11 cellular contexts compared by ENCODE assay signal in genomic region chr10:97738616-97739015, GRCh38. TPM values are rescaled to one million over a fixed set of nuclear protein-coding genes. Genes with fewer than 3 reads are reported as not detected.
DNase-seq lines count a peak whose midpoint lies in the region; ATAC-seq, FAIRE-seq and TF ChIP-seq lines count a peak whose summit lies in the region.
"Had no signal": no experiment of that assay in that cellular context is flagged by ENCODE, and none has a peak within 500 bp of the region (broad histone marks: within the 10 kb centered on the region; RNA-seq: fewer than 3 reads in every experiment).

No MANE protein-coding gene starts in this region.

- peaks cover 38% of the 10 kb centered on the region for H3K36me3 Mint-ChIP-seq in MCF 10A (ENCODE audit: insufficient read depth, unreplicated experiment)
- H3K36me3 Mint-ChIP-seq in activated T-helper 1 cell treated with anti-CD3 and anti-CD28 coated beads, Interleukin-12 subunit alpha, Interleukin-12 subunit beta, Interleukin-2, Interleukin-4 antibody, amounts not matched to agents 30 ng/mL and 10 ng/mL and 1 ng/mL, durations not matched to agents 14 hours and 24 hours and 36 hours (ENCODE audit: low read depth): peaks cover 34% of the 10 kb centered on the region
- H3K36me3 Mint-ChIP-seq in stimulated activated naive B cell treated with anti-CD40 and anti-IgM and Interleukin-4, amounts not matched to agents 10 μg/mL and 1 μg/mL and 100 μg/mL, for 72 hours: peaks cover 31 to 51% of the 10 kb centered on the region in 2 donors

- ATAC-seq in stimulated activated naive B cell treated with anti-CD40 and anti-IgM and Interleukin-4, amounts not matched to agents 10 μg/mL and 1 μg/mL and 100 μg/mL, for 72 hours (replicated peaks): no peak
- ATAC-seq in GM21576 (IDR thresholded peaks at IDR 0.05; ENCODE audit: unreplicated experiment): no peak

- TF ChIP-seq CTCF in MCF 10A (IDR thresholded peaks at IDR 0.05; ENCODE audit: unreplicated experiment) (no peak), breast epithelium (IDR thresholded peaks at IDR 0.05) (no peak)

- BruUV-seq in MCF 10A (replicated peaks; lab: Mats Ljungman, UMichigan): no TSS peak

- H3K27me3 Mint-ChIP-seq in MCF 10A (ENCODE audit: insufficient read depth, unreplicated experiment): no peaks in the 10 kb centered on the region
- peaks cover 2% of the 10 kb centered on the region for H3K27me3 Mint-ChIP-seq in activated T-helper 1 cell treated with anti-CD3 and anti-CD28 coated beads, Interleukin-12 subunit alpha, Interleukin-12 subunit beta, Interleukin-2, Interleukin-4 antibody, amounts not matched to agents 30 ng/mL and 10 ng/mL and 1 ng/mL, durations not matched to agents 14 hours and 24 hours and 36 hours (ENCODE audit: insufficient read depth)
- H3K27me3 Mint-ChIP-seq in stimulated activated naive B cell treated with anti-CD40 and anti-IgM and Interleukin-4, amounts not matched to agents 10 μg/mL and 1 μg/mL and 100 μg/mL, for 72 hours: no peaks in the 10 kb centered on the region

- peak overlapping the region; percentile 82 for H3K4me3 Mint-ChIP-seq in MCF 10A (ENCODE audit: unreplicated experiment)
- peak overlapping the region; percentile 93 for H3K4me3 Mint-ChIP-seq in activated T-helper 1 cell treated with anti-CD3 and anti-CD28 coated beads, Interleukin-12 subunit alpha, Interleukin-12 subunit beta, Interleukin-2, Interleukin-4 antibody, amounts not matched to agents 30 ng/mL and 10 ng/mL and 1 ng/mL, durations not matched to agents 14 hours and 24 hours and 36 hours
- peak overlapping the region; percentile 92 to 94 for H3K4me3 Mint-ChIP-seq in stimulated activated naive B cell treated with anti-CD40 and anti-IgM and Interleukin-4, amounts not matched to agents 10 μg/mL and 1 μg/mL and 100 μg/mL, for 72 hours

- POLR2A ChIA-PET in MCF 10A (lab: Yijun Ruan, JAX): interaction anchor here (0.6 to 0.9 kb wide), 3 partner anchors 10 to 51 kb away, joined by 3 to 4 read pairs (median 3); partner anchors contain the start of gene AVPI1

- no peak overlapping the region for H3K27ac ChIP-seq in breast epithelium
- no peak overlapping the region for H3K27ac ChIP-seq in iPS-20b (ENCODE audit: low read length)

- H3K9me3 ChIP-seq in breast epithelium: no peaks in the 10 kb centered on the region
- H3K9me3 ChIP-seq in iPS-20b (ENCODE audit: insufficient read depth, low read depth, low read length): peaks cover 9% of the 10 kb centered on the region; the same call in 1 of the 2 replicates
- H3K9me3 ChIP-seq: BE2C had no signal

- TF ChIP-seq POLR2A in breast epithelium (IDR thresholded peaks at IDR 0.05) (no peak), GM12891 (IDR thresholded peaks at IDR 0.05; ENCODE audit: low read depth, low read length) (no peak)

- FAIRE-seq in GM12891 (lab: Jason Lieb, UNC) (no peak), urothelium cell line (lab: Jason Lieb, UNC) (no peak)

- peaks cover 32% of the 10 kb centered on the region for H3K4me1 Mint-ChIP-seq in MCF 10A (ENCODE audit: insufficient read depth, unreplicated experiment)
- H3K4me1 Mint-ChIP-seq in activated T-helper 1 cell treated with anti-CD3 and anti-CD28 coated beads, Interleukin-12 subunit alpha, Interleukin-12 subunit beta, Interleukin-2, Interleukin-4 antibody, amounts not matched to agents 30 ng/mL and 10 ng/mL and 1 ng/mL, durations not matched to agents 14 hours and 24 hours and 36 hours (ENCODE audit: low read depth): peaks cover 44% of the 10 kb centered on the region
- H3K4me1 Mint-ChIP-seq in stimulated activated naive B cell treated with anti-CD40 and anti-IgM and Interleukin-4, amounts not matched to agents 10 μg/mL and 1 μg/mL and 100 μg/mL, for 72 hours: peaks cover 49 to 62% of the 10 kb centered on the region in 2 donors

- H3K9me3 Mint-ChIP-seq in MCF 10A (ENCODE audit: unreplicated experiment): no peaks in the 10 kb centered on the region
- no peaks in the 10 kb centered on the region for H3K9me3 Mint-ChIP-seq in activated T-helper 1 cell treated with anti-CD3 and anti-CD28 coated beads, Interleukin-12 subunit alpha, Interleukin-12 subunit beta, Interleukin-2, Interleukin-4 antibody, amounts not matched to agents 30 ng/mL and 10 ng/mL and 1 ng/mL, durations not matched to agents 14 hours and 24 hours and 36 hours
- peaks cover 4 to 8% of the 10 kb centered on the region in 2 donors for H3K9me3 Mint-ChIP-seq in stimulated activated naive B cell treated with anti-CD40 and anti-IgM and Interleukin-4, amounts not matched to agents 10 μg/mL and 1 μg/mL and 100 μg/mL, for 72 hours

- H3K4me1 ChIP-seq in breast epithelium: peaks cover 0 to 3% of the 10 kb centered on the region in 2 donors
- H3K4me1 ChIP-seq in iPS-20b (ENCODE audit: insufficient read depth, low read length): no peaks in the 10 kb centered on the region

- H3K4me3 ChIP-seq in breast epithelium (peak overlapping the region in 1 of 3 donors; percentile 92), iPS-20b (ENCODE audit: low read length) (peak overlapping the region; percentile 90)

- H3K27me3 ChIP-seq in breast epithelium (no peaks in the 10 kb centered on the region), iPS-20b (ENCODE audit: insufficient read depth, low read length) (peaks cover 29% of the 10 kb centered on the region)
- H3K27me3 ChIP-seq: BE2C had no signal

- peak overlapping the region; percentile 89 for H3K27ac Mint-ChIP-seq in MCF 10A (ENCODE audit: low read depth, unreplicated experiment)
- no peak overlapping the region for H3K27ac Mint-ChIP-seq in activated T-helper 1 cell treated with anti-CD3 and anti-CD28 coated beads, Interleukin-12 subunit alpha, Interleukin-12 subunit beta, Interleukin-2, Interleukin-4 antibody, amounts not matched to agents 30 ng/mL and 10 ng/mL and 1 ng/mL, durations not matched to agents 14 hours and 24 hours and 36 hours
- no peak overlapping the region for H3K27ac Mint-ChIP-seq in stimulated activated naive B cell treated with anti-CD40 and anti-IgM and Interleukin-4, amounts not matched to agents 10 μg/mL and 1 μg/mL and 100 μg/mL, for 72 hours

- H3K9ac ChIP-seq in iPS-20b (ENCODE audit: low read depth, low read length): no peak overlapping the region

- intact Hi-C loops in MCF 10A (cut with micrococcal nuclease): no loop called here
- intact Hi-C loops in breast epithelium (cut with DNase I; ENCODE audit: low total_unique reads): no loop called here
- intact Hi-C loops in activated T-helper 1 cell treated with anti-CD3 and anti-CD28 coated beads, Interleukin-12 subunit alpha, Interleukin-12 subunit beta, Interleukin-2, Interleukin-4 antibody, amounts not matched to agents 30 ng/mL and 10 ng/mL and 1 ng/mL, durations not matched to agents 14 hours and 24 hours and 36 hours (cut with micrococcal nuclease): loop anchor here (5.0 kb wide), 2 partner anchors 326 to 906 kb away; partner anchors contain the start of gene LCOR

- CTCF ChIA-PET in MCF 10A (lab: Yijun Ruan, JAX): interaction anchor here (0.6 kb wide), 3 partner anchors 20 to 415 kb away, joined by 3 read pairs; no protein-coding TSS in a partner anchor

- no peak for DNase-seq in MCF 10A (ENCODE audit: unreplicated experiment)
- no peak for DNase-seq in breast epithelium (ENCODE audit: low spot score in 2 of 2)
- DNase-seq in activated T-helper 1 cell treated with anti-CD3 and anti-CD28 coated beads, Interleukin-12 subunit alpha, Interleukin-12 subunit beta, Interleukin-2, Interleukin-4 antibody, amounts not matched to agents 30 ng/mL and 10 ng/mL and 1 ng/mL, durations not matched to agents 14 hours and 24 hours and 36 hours (ENCODE audit: low spot score): no peak
- no peak for DNase-seq in stimulated activated naive B cell treated with anti-CD40 and anti-IgM and Interleukin-4, amounts not matched to agents 10 μg/mL and 1 μg/mL and 100 μg/mL, for 72 hours
- DNase-seq in GM12891 (ENCODE audit: insufficient read length, low spot score): no peak
- no peak for DNase-seq in urothelium cell line (ENCODE audit: low spot score)
- DNase-seq: BE2C, RPMI8226 had no signal

- H3K36me3 ChIP-seq in breast epithelium: no peaks in the 10 kb centered on the region
- H3K36me3 ChIP-seq in iPS-20b (ENCODE audit: insufficient read depth, low read depth, low read length): peaks cover 35% of the 10 kb centered on the region
- H3K36me3 ChIP-seq: BE2C had no signal

TF ChIP-seq in GM12891, 5 proteins besides CTCF, POLR2A, EP300 and RAD21:
- no peak for TF ChIP-seq POLR2AphosphoS5 (IDR thresholded peaks at IDR 0.05; ENCODE audit: low read depth, low read length)
TF ChIP-seq in GM12891: peak in this region for 0.

RNA-seq across cellular contexts. Expression of gene ZFYVE27, which starts 1.7 kb away (rescaled TPM):
- total RNA-seq in MCF 10A (2022) (25.7 and 28.7 TPM in 2 replicates), breast epithelium (10 to 100 TPM; 26.9 to 37.6 (median 29.2) TPM)
- total RNA-seq in activated T-helper 1 cell treated with anti-CD3 and anti-CD28 coated beads, Interleukin-12 subunit alpha, Interleukin-12 subunit beta, Interleukin-2, Interleukin-4 antibody, amounts not matched to agents 30 ng/mL and 10 ng/mL and 1 ng/mL, durations not matched to agents 14 hours and 24 hours and 36 hours: 41.7 and 42.5 TPM in 2 replicates
- 14.6 TPM for polyA plus RNA-seq in GM12891 (2012; ENCODE audit: low read depth, missing spikeins)

RNA-seq across cellular contexts. Expression of gene MARVELD1, which starts 25.1 kb away (rescaled TPM):
- 51.0 and 54.9 TPM in 2 replicates for total RNA-seq in MCF 10A (2022)
- 10 to 100 TPM; 13.4 to 19.8 (median 16.2) TPM for total RNA-seq in breast epithelium
- total RNA-seq in activated T-helper 1 cell treated with anti-CD3 and anti-CD28 coated beads, Interleukin-12 subunit alpha, Interleukin-12 subunit beta, Interleukin-2, Interleukin-4 antibody, amounts not matched to agents 30 ng/mL and 10 ng/mL and 1 ng/mL, durations not matched to agents 14 hours and 24 hours and 36 hours: 3.0 and 3.4 TPM in 2 replicates
- 1.5 TPM for polyA plus RNA-seq in GM12891 (2012; ENCODE audit: low read depth, missing spikeins)

RNA-seq across cellular contexts. Expression of gene SFRP5, which starts 33.2 kb away (rescaled TPM):
- total RNA-seq in MCF 10A (2022): not detected in 2 replicates
- total RNA-seq in breast epithelium: 1 to 10 TPM in 1 of 3 donors, under 1 TPM in 2; 0.29 to 1.8 (median 0.33) TPM
- not detected in 2 replicates for total RNA-seq in activated T-helper 1 cell treated with anti-CD3 and anti-CD28 coated beads, Interleukin-12 subunit alpha, Interleukin-12 subunit beta, Interleukin-2, Interleukin-4 antibody, amounts not matched to agents 30 ng/mL and 10 ng/mL and 1 ng/mL, durations not matched to agents 14 hours and 24 hours and 36 hours
- polyA plus RNA-seq in GM12891 (2012; ENCODE audit: low read depth, missing spikeins): not detected
- total RNA-seq: HT-29 had no signal

RNA-seq across cellular contexts. Expression of gene AVPI1, which starts 51.6 kb away (rescaled TPM):
- total RNA-seq in MCF 10A (2022) (276 and 305 TPM in 2 replicates), breast epithelium (10 to 100 TPM; 23.9 to 42.4 (median 39.0) TPM)
- total RNA-seq in activated T-helper 1 cell treated with anti-CD3 and anti-CD28 coated beads, Interleukin-12 subunit alpha, Interleukin-12 subunit beta, Interleukin-2, Interleukin-4 antibody, amounts not matched to agents 30 ng/mL and 10 ng/mL and 1 ng/mL, durations not matched to agents 14 hours and 24 hours and 36 hours: 0.66 and 0.93 TPM in 2 replicates
- polyA plus RNA-seq in GM12891 (2012; ENCODE audit: low read depth, missing spikeins): 0.77 TPM
